Comparison of ENCODE assay signal across 18 cellular contexts in genomic region chr9:12680757-12681156, GRCh38. TPM values are rescaled to one million over a fixed set of nuclear protein-coding genes. Genes with fewer than 3 reads are reported as not detected.
"Had no signal": no experiment of that assay in that cellular context is flagged by ENCODE, and none has a peak within 500 bp of the region (broad histone marks: within the 10 kb centered on the region; RNA-seq: fewer than 3 reads in every experiment).

No MANE protein-coding gene starts in this region.

- H3K4me1 Mint-ChIP-seq: naive B cell had no signal

- H3K4me3 Mint-ChIP-seq: naive B cell had no signal

- H3K27me3 ChIP-seq: brain microvascular endothelial cell, esophagus squamous epithelium, heart right ventricle, neutrophil, right atrium auricular region, thyroid gland had no signal

- H3K27ac ChIP-seq: brain microvascular endothelial cell, esophagus squamous epithelium, heart right ventricle, left ventricle myocardium inferior, neutrophil, right atrium auricular region, skin epidermis, thyroid gland had no signal

- H3K27ac Mint-ChIP-seq: naive B cell had no signal

- ATAC-seq: heart right ventricle had no signal

- H3K36me3 ChIP-seq: brain microvascular endothelial cell, esophagus squamous epithelium, heart right ventricle, left ventricle myocardium inferior, neutrophil, right atrium auricular region, thyroid gland had no signal

- H3K4me3 ChIP-seq: esophagus squamous epithelium, heart right ventricle, left ventricle myocardium inferior, right atrium auricular region, skin epidermis, thyroid gland had no signal

- DNase-seq: activated CD4-positive, alpha-beta T cell treated with anti-CD3 and anti-CD28 coated beads, Interleukin-2, amount 50 U/mL, for 1 hour; activated naive CD4-positive, alpha-beta T cell treated with anti-CD3 and anti-CD28 coated beads, Interleukin-2, amount 50 U/mL, for 16 hours; activated T-cell treated with anti-CD3 and anti-CD28 coated beads for 4 hours; amygdala; brain microvascular endothelial cell; cerebellar nuclear complex; esophagus squamous epithelium; heart right ventricle; kidney; left ventricle myocardium inferior; naive B cell; posterior cingulate gyrus; T-helper 2 cell; thyroid gland had no signal

- H3K27me3 Mint-ChIP-seq: naive B cell had no signal

- H3K36me3 Mint-ChIP-seq: naive B cell had no signal

- H3K4me1 ChIP-seq: esophagus squamous epithelium, heart right ventricle, left ventricle myocardium inferior, right atrium auricular region, thyroid gland had no signal

RNA-seq across cellular contexts. Expression of gene TYRP1, which starts 12.4 kb away (rescaled TPM):
- total RNA-seq: activated CD8-positive, alpha-beta memory T cell treated with anti-CD3 and anti-CD28 coated beads for 36 hours; esophagus squamous epithelium had no signal
